10 cellular contexts compared by ENCODE assay signal in the genomic region with DNA sequence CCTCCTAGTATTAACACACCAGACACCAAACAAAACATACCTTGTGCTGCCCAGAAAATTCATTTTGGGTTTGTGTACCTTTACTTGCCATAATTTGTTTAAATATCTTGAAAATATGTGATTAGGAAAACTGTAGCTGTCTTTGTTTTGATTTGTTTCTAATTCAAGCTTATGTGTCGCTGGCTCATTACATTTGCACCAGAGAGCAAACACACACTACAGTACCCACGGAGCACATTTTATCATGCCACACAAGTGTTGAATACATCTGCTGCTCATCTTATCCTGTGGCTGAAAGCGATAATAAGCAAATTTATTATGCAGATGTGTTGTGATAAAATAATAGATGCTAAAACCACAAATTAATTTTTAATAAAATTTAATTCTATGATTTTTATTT.
A peak's percentile ranks its signal among the peaks of the same experiment; 100 is the strongest.
DNase-seq lines count a peak whose midpoint lies in the region; ATAC-seq and TF ChIP-seq lines count a peak whose summit lies in the region.
"Had no signal": no experiment of that assay in that cellular context is flagged by ENCODE, and none has a peak within 500 bp of the region (broad histone marks: within the 10 kb centered on the region; RNA-seq: fewer than 3 reads in every experiment).

No MANE protein-coding gene starts in this region.

- H3K27me3 Mint-ChIP-seq in nephron progenitor cell (ENCODE audit: low read depth, poor library complexity): no peaks in the 10 kb centered on the region
- H3K27me3 Mint-ChIP-seq in activated T-helper 17 cell treated with anti-CD3 and anti-CD28 coated beads, Interleukin-2, amount 50 U/mL, for 72 hours: no peaks in the 10 kb centered on the region

- H3K27me3 ChIP-seq in SK-N-SH (ENCODE audit: insufficient read depth) (no peaks in the 10 kb centered on the region), upper lobe of right lung (no peaks in the 10 kb centered on the region)

- H3K79me2 ChIP-seq in SK-N-SH (ENCODE audit: insufficient read depth): peaks cover 85% of the 10 kb centered on the region

- H3K4me2 ChIP-seq in SK-N-SH: peak overlapping the region; percentile 39; the same call in 1 of the 2 replicates

- H2AFZ ChIP-seq in SK-N-SH (ENCODE audit: low read depth): no peak overlapping the region

- no peaks in the 10 kb centered on the region for H3K9me3 ChIP-seq in SK-N-SH
- no peaks in the 10 kb centered on the region for H3K9me3 ChIP-seq in upper lobe of right lung

- WGBS in SK-N-SH (ENCODE audit: low lambda C conversion rate): 93% methylated on average over 3 of the region's 3 CpGs

- no peak for ATAC-seq in SK-N-SH treated with all-trans-retinoic acid at 6 μM for 48 hours
- no peak for ATAC-seq in upper lobe of right lung
- ATAC-seq in activated T-helper 17 cell treated with anti-CD3 and anti-CD28 coated beads, Interleukin-2, amount 50 U/mL, for 72 hours (replicated peaks): no peak

- H3K4me3 ChIP-seq in SK-N-SH (ENCODE audit: low read depth in 2 of 2, low read length in 1 of 2) (no peak overlapping the region; a peak in 1 of 4 replicates), upper lobe of right lung (no peak overlapping the region)
- H3K4me3 ChIP-seq: lung had no signal

- no peaks in the 10 kb centered on the region for H4K20me1 ChIP-seq in SK-N-SH (ENCODE audit: insufficient read depth)

- peaks cover 29% of the 10 kb centered on the region for H3F3A ChIP-seq in SK-N-SH (replicated peaks; ENCODE audit: insufficient read depth)

- H3K27ac Mint-ChIP-seq in nephron progenitor cell: peak overlapping the region; percentile 95
- no peak overlapping the region for H3K27ac Mint-ChIP-seq in activated T-helper 17 cell treated with anti-CD3 and anti-CD28 coated beads, Interleukin-2, amount 50 U/mL, for 72 hours

- intact Hi-C loops in upper lobe of right lung (cut with DNase I): no loop called here

- DNase-seq in SK-N-SH (no peak), epithelial cell of prostate (ENCODE audit: low read depth, low spot score) (no peak), nephron progenitor cell (no peak), upper lobe of right lung (no peak), erythroblast (lab: John Stamatoyannopoulos, UW) (no peak), amniotic stem cell (lab: John Stamatoyannopoulos, UW) (no peak)
- DNase-seq: NCI-H1436 treated with DMSO at 0.1 percent for 48 hours had no signal

- TF ChIP-seq CTCF in SK-N-SH (IDR thresholded peaks at IDR 0.05) (no peak), nephron progenitor cell (IDR thresholded peaks at IDR 0.05) (no peak), upper lobe of right lung (IDR thresholded peaks at IDR 0.05) (no peak)

- no peaks in the 10 kb centered on the region for H3K36me3 Mint-ChIP-seq in nephron progenitor cell (ENCODE audit: low read depth)
- peaks cover 22% of the 10 kb centered on the region for H3K36me3 Mint-ChIP-seq in activated T-helper 17 cell treated with anti-CD3 and anti-CD28 coated beads, Interleukin-2, amount 50 U/mL, for 72 hours (ENCODE audit: low read depth)

- H3K9me3 Mint-ChIP-seq in nephron progenitor cell: no peaks in the 10 kb centered on the region
- H3K9me3 Mint-ChIP-seq in activated T-helper 17 cell treated with anti-CD3 and anti-CD28 coated beads, Interleukin-2, amount 50 U/mL, for 72 hours: no peaks in the 10 kb centered on the region

- POLR2A ChIA-PET in SK-N-SH (lab: Yijun Ruan, JAX): interaction anchor here (1.4 kb wide), 1 partner anchor 192 kb away, joined by 4 read pairs; a partner anchor contains a TSS

- no peaks in the 10 kb centered on the region for H3K9me2 ChIP-seq in SK-N-SH

- H3K4me1 Mint-ChIP-seq in nephron progenitor cell: peaks cover 27% of the 10 kb centered on the region
- H3K4me1 Mint-ChIP-seq in activated T-helper 17 cell treated with anti-CD3 and anti-CD28 coated beads, Interleukin-2, amount 50 U/mL, for 72 hours: peaks cover 12% of the 10 kb centered on the region

- TF ChIP-seq POLR2A in erythroblast (IDR thresholded peaks at IDR 0.05; ENCODE audit: low read length): no peak

- peaks cover 4 to 10% of the 10 kb centered on the region in 2 experiments; a peak in 3 of 4 replicates for H3K4me1 ChIP-seq in SK-N-SH (ENCODE audit: control insufficient read depth in 1 of 2, insufficient read depth in 2 of 2, low read depth in 1 of 2, low read length in 1 of 2)
- H3K4me1 ChIP-seq in upper lobe of right lung: peaks cover 23% of the 10 kb centered on the region

- H3K36me3 ChIP-seq in SK-N-SH (replicated peaks in 1 of 2; ENCODE audit: control insufficient read depth in 1 of 2, insufficient read depth in 2 of 2, low read length in 1 of 2) (peaks cover 0 to 2% of the 10 kb centered on the region in 2 experiments), upper lobe of right lung (peaks cover 4% of the 10 kb centered on the region)

- H3K9ac ChIP-seq in SK-N-SH: peak overlapping the region; percentile 7; the same call in 1 of the 2 replicates

- H3K4me3 Mint-ChIP-seq in nephron progenitor cell: no peak overlapping the region
- no peak overlapping the region for H3K4me3 Mint-ChIP-seq in activated T-helper 17 cell treated with anti-CD3 and anti-CD28 coated beads, Interleukin-2, amount 50 U/mL, for 72 hours

- no peak for TF ChIP-seq EP300 in SK-N-SH (IDR thresholded peaks at IDR 0.05; ENCODE audit: borderline replicate concordance in 1 of 2, low read depth in 1 of 2, low read length in 1 of 2)

- peak overlapping the region; percentile 51 to 78 for H3K27ac ChIP-seq in SK-N-SH (ENCODE audit: low read depth in 2 of 2, low read length in 1 of 2)
- peak overlapping the region; percentile 37 for H3K27ac ChIP-seq in epithelial cell of prostate
- H3K27ac ChIP-seq in upper lobe of right lung: peak overlapping the region; percentile 51

- TF ChIP-seq RAD21 in SK-N-SH (IDR thresholded peaks at IDR 0.05; ENCODE audit: low read length): no peak

- CTCF ChIA-PET in SK-N-SH (lab: Yijun Ruan, JAX): interaction anchor here (0.6 to 13.4 kb wide), 36 partner anchors 10 to 913 kb away, joined by 3 to 247 read pairs (median 5); a partner anchor contains a TSS

TF ChIP-seq in SK-N-SH, 30 proteins besides CTCF, POLR2A, EP300 and RAD21:
- TF ChIP-seq CHD2 (IDR thresholded peaks at IDR 0.05; ENCODE audit: low read length, partially characterized antibody) (no peak), GATA2 (CRISPR knock-in tag; IDR thresholded peaks at IDR 0.05) (no peak), ELF1 (IDR thresholded peaks at IDR 0.05) (no peak)

TF ChIP-seq in SK-N-SH treated with all-trans-retinoic acid at 6 μM for 48 hours, 23 proteins besides CTCF, POLR2A, EP300 and RAD21 (continues in another document):
- no peak for TF ChIP-seq GLIS3 (CRISPR knock-in tag; IDR thresholded peaks at IDR 0.05)
- no peak for TF ChIP-seq ZFP30 (CRISPR knock-in tag; IDR thresholded peaks at IDR 0.05)
- TF ChIP-seq, protein P1, sequence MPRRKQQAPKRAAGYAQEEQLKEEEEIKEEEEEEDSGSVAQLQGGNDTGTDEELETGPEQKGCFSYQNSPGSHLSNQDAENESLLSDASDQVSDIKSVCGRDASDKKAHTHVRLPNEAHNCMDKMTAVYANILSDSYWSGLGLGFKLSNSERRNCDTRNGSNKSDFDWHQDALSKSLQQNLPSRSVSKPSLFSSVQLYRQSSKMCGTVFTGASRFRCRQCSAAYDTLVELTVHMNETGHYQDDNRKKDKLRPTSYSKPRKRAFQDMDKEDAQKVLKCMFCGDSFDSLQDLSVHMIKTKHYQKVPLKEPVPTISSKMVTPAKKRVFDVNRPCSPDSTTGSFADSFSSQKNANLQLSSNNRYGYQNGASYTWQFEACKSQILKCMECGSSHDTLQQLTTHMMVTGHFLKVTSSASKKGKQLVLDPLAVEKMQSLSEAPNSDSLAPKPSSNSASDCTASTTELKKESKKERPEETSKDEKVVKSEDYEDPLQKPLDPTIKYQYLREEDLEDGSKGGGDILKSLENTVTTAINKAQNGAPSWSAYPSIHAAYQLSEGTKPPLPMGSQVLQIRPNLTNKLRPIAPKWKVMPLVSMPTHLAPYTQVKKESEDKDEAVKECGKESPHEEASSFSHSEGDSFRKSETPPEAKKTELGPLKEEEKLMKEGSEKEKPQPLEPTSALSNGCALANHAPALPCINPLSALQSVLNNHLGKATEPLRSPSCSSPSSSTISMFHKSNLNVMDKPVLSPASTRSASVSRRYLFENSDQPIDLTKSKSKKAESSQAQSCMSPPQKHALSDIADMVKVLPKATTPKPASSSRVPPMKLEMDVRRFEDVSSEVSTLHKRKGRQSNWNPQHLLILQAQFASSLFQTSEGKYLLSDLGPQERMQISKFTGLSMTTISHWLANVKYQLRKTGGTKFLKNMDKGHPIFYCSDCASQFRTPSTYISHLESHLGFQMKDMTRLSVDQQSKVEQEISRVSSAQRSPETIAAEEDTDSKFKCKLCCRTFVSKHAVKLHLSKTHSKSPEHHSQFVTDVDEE (CRISPR knock-in tag; IDR thresholded peaks at IDR 0.05): no peak
- TF ChIP-seq SNAI2 (CRISPR knock-in tag; IDR thresholded peaks at IDR 0.05): no peak
- TF ChIP-seq OSR1 (CRISPR knock-in tag; IDR thresholded peaks at IDR 0.05): no peak
- no peak for TF ChIP-seq ZNF565 (CRISPR knock-in tag; conservative IDR thresholded peaks at IDR 0.05; ENCODE audit: low read depth)
- TF ChIP-seq ZC3H10 (CRISPR knock-in tag; IDR thresholded peaks at IDR 0.05): no peak
- TF ChIP-seq BACH2 (CRISPR knock-in tag; IDR thresholded peaks at IDR 0.05; ENCODE audit: borderline replicate concordance): no peak
- TF ChIP-seq, protein P2, sequence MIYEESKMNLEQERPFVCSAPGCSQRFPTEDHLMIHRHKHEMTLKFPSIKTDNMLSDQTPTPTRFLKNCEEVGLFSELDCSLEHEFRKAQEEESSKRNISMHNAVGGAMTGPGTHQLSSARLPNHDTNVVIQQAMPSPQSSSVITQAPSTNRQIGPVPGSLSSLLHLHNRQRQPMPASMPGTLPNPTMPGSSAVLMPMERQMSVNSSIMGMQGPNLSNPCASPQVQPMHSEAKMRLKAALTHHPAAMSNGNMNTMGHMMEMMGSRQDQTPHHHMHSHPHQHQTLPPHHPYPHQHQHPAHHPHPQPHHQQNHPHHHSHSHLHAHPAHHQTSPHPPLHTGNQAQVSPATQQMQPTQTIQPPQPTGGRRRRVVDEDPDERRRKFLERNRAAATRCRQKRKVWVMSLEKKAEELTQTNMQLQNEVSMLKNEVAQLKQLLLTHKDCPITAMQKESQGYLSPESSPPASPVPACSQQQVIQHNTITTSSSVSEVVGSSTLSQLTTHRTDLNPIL (CRISPR knock-in tag; IDR thresholded peaks at IDR 0.05; ENCODE audit: low read depth): no peak
- no peak for TF ChIP-seq PPARA (CRISPR knock-in tag; IDR thresholded peaks at IDR 0.05; ENCODE audit: borderline replicate concordance)
- no peak for TF ChIP-seq TCF4 (CRISPR knock-in tag; IDR thresholded peaks at IDR 0.05; ENCODE audit: borderline replicate concordance)
- no peak for TF ChIP-seq ISL1 (CRISPR knock-in tag; IDR thresholded peaks at IDR 0.05)
